Comparison of ENCODE assay signal across 9 cellular contexts in the genomic region with DNA sequence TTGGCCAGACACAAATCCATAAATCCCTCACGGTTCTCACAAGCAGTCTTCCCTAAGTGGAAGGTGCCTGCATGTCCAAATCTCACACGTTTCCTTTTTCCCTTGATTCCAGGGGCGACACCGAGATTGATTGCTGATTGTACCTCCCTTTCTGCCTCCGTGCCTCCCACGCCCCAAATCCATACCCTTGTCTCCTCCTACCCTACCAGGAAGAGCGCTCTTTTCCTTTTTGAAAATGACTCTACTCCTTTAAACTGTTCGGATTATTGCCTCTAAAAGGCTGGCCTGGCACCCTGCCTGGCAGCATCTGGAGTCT. TPM values are rescaled to one million over a fixed set of nuclear protein-coding genes. Genes with fewer than 3 reads are reported as not detected.
DNase-seq lines count a peak whose midpoint lies in the region; ATAC-seq and TF ChIP-seq lines count a peak whose summit lies in the region.
"Had no signal": no experiment of that assay in that cellular context is flagged by ENCODE, and none has a peak within 500 bp of the region (broad histone marks: within the 10 kb centered on the region; RNA-seq: fewer than 3 reads in every experiment).

No MANE protein-coding gene starts in this region.

- H3K27me3 ChIP-seq in smooth muscle cell (ENCODE audit: low read depth): no peaks in the 10 kb centered on the region

- H3K27ac ChIP-seq in smooth muscle cell (ENCODE audit: low read depth): peak overlapping the region; percentile 17

- TF ChIP-seq CTCF in foreskin fibroblast (IDR thresholded peaks at IDR 0.05; ENCODE audit: low read depth, low read length) (no peak), smooth muscle cell (IDR thresholded peaks at IDR 0.05; ENCODE audit: borderline replicate concordance, insufficient read depth, poor library complexity, severe bottlenecking) (no peak)

- H3K4me3 ChIP-seq in foreskin fibroblast (ENCODE audit: low read depth in 1 of 2, low read length in 2 of 2): peak overlapping the region; percentile 38 to 79
- no peak overlapping the region for H3K4me3 ChIP-seq in smooth muscle cell

- peaks cover 18% of the 10 kb centered on the region for H4K20me1 ChIP-seq in smooth muscle cell (ENCODE audit: low read depth)

- H3K79me2 ChIP-seq in smooth muscle cell (ENCODE audit: low read depth): peaks cover 35% of the 10 kb centered on the region

- H3K27ac Mint-ChIP-seq in T-helper 1 cell treated with Interleukin-12 subunit alpha and Interleukin-12 subunit beta and Interleukin-4 antibody, amounts not matched to agents 30 μg/mL and 1 μg/mL, for 36 hours: peak overlapping the region; percentile 80
- peak overlapping the region; percentile 76 for H3K27ac Mint-ChIP-seq in activated T-helper 1 cell treated with anti-CD3 and anti-CD28 coated beads, Interleukin-12 subunit alpha, Interleukin-12 subunit beta, Interleukin-2, Interleukin-4 antibody, amounts not matched to agents 30 ng/mL and 10 ng/mL and 1 ng/mL, durations not matched to agents 14 hours and 24 hours and 36 hours
- no peak overlapping the region for H3K27ac Mint-ChIP-seq in stimulated activated memory B cell treated with anti-CD40 and anti-IgM and Interleukin-4, amounts not matched to agents 10 μg/mL and 1 μg/mL and 100 μg/mL, for 72 hours

- 80% methylated on average over 8 of the region's 8 CpGs for WGBS in smooth muscle cell (ENCODE audit: low lambda C conversion rate)

- peak overlapping the region; percentile 92 for H3K4me2 ChIP-seq in smooth muscle cell

- H3K4me3 Mint-ChIP-seq in T-helper 1 cell treated with Interleukin-12 subunit alpha and Interleukin-12 subunit beta and Interleukin-4 antibody, amounts not matched to agents 30 μg/mL and 1 μg/mL, for 36 hours: peak overlapping the region; percentile 77
- peak overlapping the region; percentile 83 for H3K4me3 Mint-ChIP-seq in activated T-helper 1 cell treated with anti-CD3 and anti-CD28 coated beads, Interleukin-12 subunit alpha, Interleukin-12 subunit beta, Interleukin-2, Interleukin-4 antibody, amounts not matched to agents 30 ng/mL and 10 ng/mL and 1 ng/mL, durations not matched to agents 14 hours and 24 hours and 36 hours
- H3K4me3 Mint-ChIP-seq in stimulated activated memory B cell treated with anti-CD40 and anti-IgM and Interleukin-4, amounts not matched to agents 10 μg/mL and 1 μg/mL and 100 μg/mL, for 72 hours: no peak overlapping the region

- peaks cover 39% of the 10 kb centered on the region for H3K4me1 Mint-ChIP-seq in T-helper 1 cell treated with Interleukin-12 subunit alpha and Interleukin-12 subunit beta and Interleukin-4 antibody, amounts not matched to agents 30 μg/mL and 1 μg/mL, for 36 hours (ENCODE audit: low read depth)
- peaks cover 47% of the 10 kb centered on the region for H3K4me1 Mint-ChIP-seq in activated T-helper 1 cell treated with anti-CD3 and anti-CD28 coated beads, Interleukin-12 subunit alpha, Interleukin-12 subunit beta, Interleukin-2, Interleukin-4 antibody, amounts not matched to agents 30 ng/mL and 10 ng/mL and 1 ng/mL, durations not matched to agents 14 hours and 24 hours and 36 hours (ENCODE audit: low read depth)
- peaks cover 15% of the 10 kb centered on the region for H3K4me1 Mint-ChIP-seq in stimulated activated memory B cell treated with anti-CD40 and anti-IgM and Interleukin-4, amounts not matched to agents 10 μg/mL and 1 μg/mL and 100 μg/mL, for 72 hours

- H3K36me3 ChIP-seq in smooth muscle cell (ENCODE audit: low read depth): peaks cover 4% of the 10 kb centered on the region

- H3K9me3 ChIP-seq in smooth muscle cell (replicated peaks; ENCODE audit: low read depth): no peaks in the 10 kb centered on the region

- DNase-seq in T-helper 1 cell (no peak), foreskin fibroblast (no peak), smooth muscle cell (lab: John Stamatoyannopoulos, UW; ENCODE audit: unreplicated experiment) (no peak)
- DNase-seq in activated T-helper 1 cell treated with anti-CD3 and anti-CD28 coated beads, Interleukin-12 subunit alpha, Interleukin-12 subunit beta, Interleukin-2, Interleukin-4 antibody, amounts not matched to agents 30 ng/mL and 10 ng/mL and 1 ng/mL, durations not matched to agents 14 hours and 24 hours and 36 hours (ENCODE audit: low spot score): no peak
- DNase-seq: T-helper 9 cell had no signal

- no peaks in the 10 kb centered on the region for H3K9me3 Mint-ChIP-seq in T-helper 1 cell treated with Interleukin-12 subunit alpha and Interleukin-12 subunit beta and Interleukin-4 antibody, amounts not matched to agents 30 μg/mL and 1 μg/mL, for 36 hours
- no peaks in the 10 kb centered on the region for H3K9me3 Mint-ChIP-seq in activated T-helper 1 cell treated with anti-CD3 and anti-CD28 coated beads, Interleukin-12 subunit alpha, Interleukin-12 subunit beta, Interleukin-2, Interleukin-4 antibody, amounts not matched to agents 30 ng/mL and 10 ng/mL and 1 ng/mL, durations not matched to agents 14 hours and 24 hours and 36 hours
- H3K9me3 Mint-ChIP-seq in stimulated activated memory B cell treated with anti-CD40 and anti-IgM and Interleukin-4, amounts not matched to agents 10 μg/mL and 1 μg/mL and 100 μg/mL, for 72 hours: no peaks in the 10 kb centered on the region

- no peak overlapping the region for H3K9ac ChIP-seq in smooth muscle cell (ENCODE audit: low read depth)

- H3F3A ChIP-seq in smooth muscle cell (ENCODE audit: low read depth): peaks cover 3% of the 10 kb centered on the region

- H3K27me3 Mint-ChIP-seq in T-helper 1 cell treated with Interleukin-12 subunit alpha and Interleukin-12 subunit beta and Interleukin-4 antibody, amounts not matched to agents 30 μg/mL and 1 μg/mL, for 36 hours (ENCODE audit: low read depth): no peaks in the 10 kb centered on the region
- no peaks in the 10 kb centered on the region for H3K27me3 Mint-ChIP-seq in activated T-helper 1 cell treated with anti-CD3 and anti-CD28 coated beads, Interleukin-12 subunit alpha, Interleukin-12 subunit beta, Interleukin-2, Interleukin-4 antibody, amounts not matched to agents 30 ng/mL and 10 ng/mL and 1 ng/mL, durations not matched to agents 14 hours and 24 hours and 36 hours (ENCODE audit: insufficient read depth)
- H3K27me3 Mint-ChIP-seq in stimulated activated memory B cell treated with anti-CD40 and anti-IgM and Interleukin-4, amounts not matched to agents 10 μg/mL and 1 μg/mL and 100 μg/mL, for 72 hours: peaks cover 76% of the 10 kb centered on the region

- intact Hi-C loops in activated T-helper 1 cell treated with anti-CD3 and anti-CD28 coated beads, Interleukin-12 subunit alpha, Interleukin-12 subunit beta, Interleukin-2, Interleukin-4 antibody, amounts not matched to agents 30 ng/mL and 10 ng/mL and 1 ng/mL, durations not matched to agents 14 hours and 24 hours and 36 hours (cut with micrococcal nuclease): loop anchor here (10.0 kb wide), 1 partner anchor 591 kb away; no protein-coding TSS in a partner anchor

- no peak for ATAC-seq in stimulated activated memory B cell treated with anti-CD40 and anti-IgM and Interleukin-4, amounts not matched to agents 10 μg/mL and 1 μg/mL and 100 μg/mL, for 72 hours
- ATAC-seq in GM21423 (IDR thresholded peaks at IDR 0.05; ENCODE audit: unreplicated experiment): no peak
- ATAC-seq in GM19395 (IDR thresholded peaks at IDR 0.05; ENCODE audit: unreplicated experiment): no peak

- H2AFZ ChIP-seq in smooth muscle cell (ENCODE audit: low read depth): no peak overlapping the region

- peaks cover 20% of the 10 kb centered on the region for H3K4me1 ChIP-seq in smooth muscle cell (ENCODE audit: low read depth)

- H3K36me3 Mint-ChIP-seq in T-helper 1 cell treated with Interleukin-12 subunit alpha and Interleukin-12 subunit beta and Interleukin-4 antibody, amounts not matched to agents 30 μg/mL and 1 μg/mL, for 36 hours (ENCODE audit: low read depth): peaks cover 41% of the 10 kb centered on the region
- peaks cover 56% of the 10 kb centered on the region for H3K36me3 Mint-ChIP-seq in activated T-helper 1 cell treated with anti-CD3 and anti-CD28 coated beads, Interleukin-12 subunit alpha, Interleukin-12 subunit beta, Interleukin-2, Interleukin-4 antibody, amounts not matched to agents 30 ng/mL and 10 ng/mL and 1 ng/mL, durations not matched to agents 14 hours and 24 hours and 36 hours (ENCODE audit: low read depth)
- H3K36me3 Mint-ChIP-seq in stimulated activated memory B cell treated with anti-CD40 and anti-IgM and Interleukin-4, amounts not matched to agents 10 μg/mL and 1 μg/mL and 100 μg/mL, for 72 hours: no peaks in the 10 kb centered on the region

RNA-seq across cellular contexts. Expression of gene STC2, which starts 4.5 kb away (rescaled TPM):
- 25.4 and 27.7 TPM in 2 replicates for total RNA-seq in activated T-helper 1 cell treated with anti-CD3 and anti-CD28 coated beads, Interleukin-12 subunit alpha, Interleukin-12 subunit beta, Interleukin-2, Interleukin-4 antibody, amounts not matched to agents 30 ng/mL and 10 ng/mL and 1 ng/mL, durations not matched to agents 14 hours and 24 hours and 36 hours
- 75.4 and 83.4 TPM in 2 replicates for total RNA-seq in smooth muscle cell
- polyA plus RNA-seq in smooth muscle cell: 54.3 and 90.2 TPM in 2 replicates
